ENCODE assay signal across 8 cellular contexts in the genomic region with DNA sequence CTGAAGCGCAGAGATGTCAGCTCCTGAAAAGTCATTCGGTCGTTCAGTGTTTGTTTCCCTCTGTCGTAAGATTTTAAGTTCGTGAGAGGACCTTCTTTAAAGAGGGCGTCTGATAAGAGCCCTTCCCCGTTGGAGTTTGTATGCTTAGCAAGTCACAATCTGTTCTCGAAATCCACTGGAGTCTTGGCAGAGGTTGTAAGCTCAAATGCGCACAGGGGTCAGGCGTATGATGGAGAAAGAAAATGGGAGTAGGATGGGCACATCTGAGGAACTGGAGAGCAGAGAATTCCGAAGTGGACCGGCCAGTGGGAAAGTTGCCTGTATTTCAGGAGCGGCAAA. TPM values are rescaled to one million over a fixed set of nuclear protein-coding genes. Genes with fewer than 3 reads are reported as not detected.
DNase-seq lines count a peak whose midpoint lies in the region; ATAC-seq and TF ChIP-seq lines count a peak whose summit lies in the region.

No MANE protein-coding gene starts in this region.

- H2AFZ ChIP-seq in DND-41 (ENCODE audit: low read depth, low read length): peak overlapping the region; percentile 96

- H3K4me2 ChIP-seq in DND-41 (ENCODE audit: insufficient read depth, low read length) (peak overlapping the region; percentile 77), skeletal muscle satellite cell (ENCODE audit: low read length) (peak overlapping the region; percentile 93)

- no peak for TF ChIP-seq CTCF in DND-41 (IDR thresholded peaks at IDR 0.05; ENCODE audit: borderline replicate concordance, extremely low read depth, low read length, poor library complexity, severe bottlenecking)

- H4K20me1 ChIP-seq in DND-41 (ENCODE audit: insufficient read depth, low read length): no peaks in the 10 kb centered on the region

- no peak for DNase-seq in DND-41
- DNase-seq in Kasumi-1 (lab: John Stamatoyannopoulos, UW): peak; percentile 39 to 50
- no peak for DNase-seq in NK-92 treated with Interleukin-12 subunit alpha and Interleukin-12 subunit beta, amount 100 ng/mL, for 24 hours (lab: John Stamatoyannopoulos, UW)

- H3K36me3 ChIP-seq in DND-41 (ENCODE audit: insufficient read depth, low read length): peaks cover 9% of the 10 kb centered on the region
- H3K36me3 ChIP-seq in skeletal muscle satellite cell (ENCODE audit: insufficient read depth, low read length): peaks cover 4% of the 10 kb centered on the region

- H3K27me3 ChIP-seq in DND-41 (ENCODE audit: insufficient read depth, low read length, poor library complexity) (no peaks in the 10 kb centered on the region), skeletal muscle satellite cell (ENCODE audit: control insufficient read depth, insufficient read depth, low read length) (no peaks in the 10 kb centered on the region)

- H3K4me1 ChIP-seq in DND-41 (ENCODE audit: insufficient read depth, low read length) (peaks cover 26% of the 10 kb centered on the region), skeletal muscle satellite cell (ENCODE audit: control insufficient read depth, insufficient read depth, low read length) (peaks cover 6% of the 10 kb centered on the region)

- H3K79me2 ChIP-seq in DND-41 (ENCODE audit: insufficient read depth, low read length): peaks cover 27% of the 10 kb centered on the region

- H3K9ac ChIP-seq in DND-41 (ENCODE audit: low read depth, low read length) (peak overlapping the region; percentile 65), skeletal muscle satellite cell (ENCODE audit: low read depth, low read length) (peak overlapping the region; percentile 83)

- H3K27ac ChIP-seq in DND-41 (ENCODE audit: low read length): peak overlapping the region; percentile 84
- H3K27ac ChIP-seq in angular gyrus (ENCODE audit: low read depth, low read length): peak overlapping the region; percentile 67

- peak; percentile 11; the same call in 2 of the 3 replicates for ATAC-seq in DND-41 (ENCODE audit: insufficient read depth, low read depth)
- ATAC-seq in GM21447 (IDR thresholded peaks at IDR 0.05; ENCODE audit: unreplicated experiment): peak; percentile 17
- ATAC-seq in activated CD4-positive, CD25-positive, alpha-beta regulatory T cell treated with anti-CD3 and anti-CD28 coated beads, Interleukin-2, amount 50 U/mL, for 24 hours: no peak

- peaks cover 17% of the 10 kb centered on the region for H3K9me3 ChIP-seq in DND-41 (ENCODE audit: insufficient read depth, low read length, severe bottlenecking)
- no peaks in the 10 kb centered on the region for H3K9me3 ChIP-seq in skeletal muscle satellite cell (replicated peaks; ENCODE audit: low read length)

- H3K4me3 ChIP-seq in DND-41 (ENCODE audit: low read depth in 1 of 2, low read length in 2 of 2) (peak overlapping the region; percentile 54 to 85), iPS-11a (ENCODE audit: low read depth, low read length) (peak overlapping the region; percentile 82), skeletal muscle satellite cell (ENCODE audit: low read length) (peak overlapping the region; percentile 91)

RNA-seq across cellular contexts. Expression of a gene that starts 0.7 kb away (rescaled TPM):
- 112 and 139 TPM in 2 replicates for total RNA-seq in skeletal muscle satellite cell (2012; rRNA removed)

Comparison
In these comparisons a context has a peak if more than half of its experiments do, and no peak if none do; other contexts are left out.
1. ATAC-seq: peak in DND-41 (single experiment) and GM21447 (single experiment); none in activated CD4-positive, CD25-positive, alpha-beta regulatory T cell treated with anti-CD3 and anti-CD28 coated beads, Interleukin-2, amount 50 U/mL, for 24 hours (0 of 2).
2. DNase-seq: peak in Kasumi-1 (2 of 2); none in DND-41 (single experiment) and NK-92 treated with Interleukin-12 subunit alpha and Interleukin-12 subunit beta, amount 100 ng/mL, for 24 hours (single experiment).
3. Peak in every context shown above with its lines, with median percentiles within 50 percentile points of each other: H3K4me3 ChIP-seq.